Comparison of ENCODE assay signal across 23 cellular contexts in the genomic region with DNA sequence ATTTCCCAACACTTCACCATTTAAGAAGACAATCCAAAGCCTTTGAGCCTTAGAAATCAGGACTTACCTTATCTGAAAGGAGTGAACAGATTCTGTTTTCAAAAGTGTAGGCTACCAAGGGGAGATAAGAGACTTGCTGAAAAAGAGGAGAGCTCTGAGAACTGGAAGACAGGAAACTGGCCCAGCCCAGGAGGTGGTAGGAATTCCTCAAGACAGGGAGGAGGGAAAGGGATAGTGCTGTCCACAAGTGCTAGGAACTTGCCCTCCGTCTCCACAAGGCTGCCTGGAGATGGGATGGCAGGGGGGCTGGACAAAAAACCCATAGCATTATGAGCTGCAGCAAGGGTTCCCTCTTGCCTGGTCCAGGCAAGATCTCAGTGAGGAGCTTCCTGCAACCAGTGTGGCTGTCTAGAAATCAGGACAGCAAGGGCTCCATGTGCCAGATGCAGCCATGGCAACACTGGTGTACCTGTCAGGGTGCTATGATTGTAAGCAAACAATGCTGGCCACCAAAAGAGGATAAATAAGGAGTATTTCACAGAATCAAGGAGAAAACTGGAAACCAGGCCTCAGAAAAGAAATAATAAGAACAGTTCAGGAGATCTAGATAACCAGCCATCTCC. TPM values are rescaled to one million over a fixed set of nuclear protein-coding genes. Genes with fewer than 3 reads are reported as not detected.
DNase-seq lines count a peak whose midpoint lies in the region; ATAC-seq and TF ChIP-seq lines count a peak whose summit lies in the region.
"Had no signal": no experiment of that assay in that cellular context is flagged by ENCODE, and none has a peak within 500 bp of the region (broad histone marks: within the 10 kb centered on the region; RNA-seq: fewer than 3 reads in every experiment).

No MANE protein-coding gene starts in this region.

- no peaks in the 10 kb centered on the region for H3K9me3 ChIP-seq in Caco-2
- H3K9me3 ChIP-seq: A549; BLaER1 treated with 17β-estradiol and CSF1 and Interleukin-3, amounts not matched to agents 10 nM and 100 nM; MG63; SJSA1 had no signal

- no peak for ATAC-seq in HG03432 (IDR thresholded peaks at IDR 0.05; ENCODE audit: unreplicated experiment)
- ATAC-seq: A549 had no signal

- DNase-seq in activated naive CD4-positive, alpha-beta T cell treated with anti-CD3 and anti-CD28 coated beads, Interleukin-2, amount 10 ng/mL, durations not matched to agents 7 days and 5 days: no peak
- DNase-seq in NCI-H69 (lab: John Stamatoyannopoulos, UW) (peak; percentile 72), iPS-NIHi7 (ENCODE audit: extremely low spot score) (peak; percentile 61), Caco-2 (no peak), NCI-H1694 treated with DMSO at 0.1 percent for 48 hours (lab: John Stamatoyannopoulos, UW) (no peak)
- DNase-seq: AML-193; CD4-positive, alpha-beta T cell; DMS79 treated with DMSO at 0.1 percent for 48 hours; KG1; MG63; NCI-H1105 treated with DMSO at 0.1 percent for 48 hours; NCI-H1694; NCI-H2081; NCI-H2227 treated with DMSO at 0.1 percent for 48 hours; NCI-H510A; NCI-H774; PC-9; Right ventricle myocardium superior had no signal

- intact Hi-C loops in Caco-2 (cut with micrococcal nuclease; ENCODE audit: unreplicated experiment): no loop called here

- H3K27me3 ChIP-seq in Caco-2 (replicated peaks; ENCODE audit: control insufficient read depth, insufficient read depth, low read length): no peaks in the 10 kb centered on the region
- H3K27me3 ChIP-seq: BLaER1 treated with 17β-estradiol and CSF1 and Interleukin-3, amounts not matched to agents 10 nM and 100 nM; MG63; SJSA1 had no signal

- 0 out of 2 replicates have a peak, but pooled peaks cover 6% of the 10 kb centered on the region for H3K4me1 ChIP-seq in Caco-2
- H3K4me1 ChIP-seq: A549, SJSA1 had no signal

- CTCF ChIA-PET in activated naive CD4-positive, alpha-beta T cell treated with anti-CD3 and anti-CD28 coated beads, Interleukin-2, amount 10 ng/mL, durations not matched to agents 7 days and 5 days (lab: Charles Lee): no interaction called here
- CTCF ChIA-PET in Caco-2 (lab: Charles Lee): interaction anchor here (1.6 kb wide), 1 partner anchor 157 kb away, joined by 6 read pairs; no protein-coding TSS in a partner anchor

- TF ChIP-seq CTCF in Caco-2 (IDR thresholded peaks at IDR 0.05; ENCODE audit: insufficient read depth in 1 of 2, low read depth in 1 of 2, low read length in 1 of 2, severe bottlenecking in 1 of 2, unreplicated experiment in 1 of 2): no peak

- H3K4me3 Mint-ChIP-seq in activated naive CD4-positive, alpha-beta T cell treated with anti-CD3 and anti-CD28 coated beads, Interleukin-2, amount 50 U/mL, for 24 hours: no peak overlapping the region
- H3K4me3 Mint-ChIP-seq in activated naive CD4-positive, alpha-beta T cell treated with anti-CD3 and anti-CD28 coated beads, Interleukin-2, amount 10 ng/mL, durations not matched to agents 7 days and 5 days: no peak overlapping the region
- no peak overlapping the region for H3K4me3 Mint-ChIP-seq in Caco-2 (ENCODE audit: unreplicated experiment)
- H3K4me3 Mint-ChIP-seq: CD4-positive, alpha-beta T cell had no signal

- H3K9me3 Mint-ChIP-seq in activated naive CD4-positive, alpha-beta T cell treated with anti-CD3 and anti-CD28 coated beads, Interleukin-2, amount 50 U/mL, for 24 hours: no peaks in the 10 kb centered on the region
- no peaks in the 10 kb centered on the region for H3K9me3 Mint-ChIP-seq in activated naive CD4-positive, alpha-beta T cell treated with anti-CD3 and anti-CD28 coated beads, Interleukin-2, amount 10 ng/mL, durations not matched to agents 7 days and 5 days
- H3K9me3 Mint-ChIP-seq in Caco-2 (ENCODE audit: unreplicated experiment): no peaks in the 10 kb centered on the region
- H3K9me3 Mint-ChIP-seq: CD4-positive, alpha-beta T cell had no signal

- H3K36me3 Mint-ChIP-seq in activated naive CD4-positive, alpha-beta T cell treated with anti-CD3 and anti-CD28 coated beads, Interleukin-2, amount 50 U/mL, for 24 hours: no peaks in the 10 kb centered on the region
- no peaks in the 10 kb centered on the region for H3K36me3 Mint-ChIP-seq in activated naive CD4-positive, alpha-beta T cell treated with anti-CD3 and anti-CD28 coated beads, Interleukin-2, amount 10 ng/mL, durations not matched to agents 7 days and 5 days
- no peaks in the 10 kb centered on the region for H3K36me3 Mint-ChIP-seq in Caco-2 (ENCODE audit: insufficient read depth, unreplicated experiment)

- H3K36me3 ChIP-seq in Caco-2 (ENCODE audit: control insufficient read depth, insufficient read depth, low read length): no peaks in the 10 kb centered on the region
- H3K36me3 ChIP-seq: BLaER1 treated with 17β-estradiol and CSF1 and Interleukin-3, amounts not matched to agents 10 nM and 100 nM; MG63; SJSA1 had no signal

- POLR2A ChIA-PET in Caco-2 (lab: Charles Lee): no interaction called here

- H3K4me1 Mint-ChIP-seq in activated naive CD4-positive, alpha-beta T cell treated with anti-CD3 and anti-CD28 coated beads, Interleukin-2, amount 50 U/mL, for 24 hours: peaks cover 3% of the 10 kb centered on the region
- no peaks in the 10 kb centered on the region for H3K4me1 Mint-ChIP-seq in activated naive CD4-positive, alpha-beta T cell treated with anti-CD3 and anti-CD28 coated beads, Interleukin-2, amount 10 ng/mL, durations not matched to agents 7 days and 5 days
- H3K4me1 Mint-ChIP-seq in Caco-2 (ENCODE audit: low read depth, unreplicated experiment): no peaks in the 10 kb centered on the region

- no peak overlapping the region for H3K4me3 ChIP-seq in Caco-2 (ENCODE audit: low read depth, low read length)
- H3K4me3 ChIP-seq: A549; BLaER1 treated with 17β-estradiol and CSF1 and Interleukin-3, amounts not matched to agents 10 nM and 100 nM; MG63; PC-9; SJSA1 had no signal

- H3K27me3 Mint-ChIP-seq in activated naive CD4-positive, alpha-beta T cell treated with anti-CD3 and anti-CD28 coated beads, Interleukin-2, amount 50 U/mL, for 24 hours: peaks cover 6% of the 10 kb centered on the region
- peaks cover 22% of the 10 kb centered on the region for H3K27me3 Mint-ChIP-seq in activated naive CD4-positive, alpha-beta T cell treated with anti-CD3 and anti-CD28 coated beads, Interleukin-2, amount 10 ng/mL, durations not matched to agents 7 days and 5 days
- H3K27me3 Mint-ChIP-seq in Caco-2 (ENCODE audit: insufficient read depth, unreplicated experiment): no peaks in the 10 kb centered on the region

- no TSS peak for BruUV-seq in Caco-2 (replicated peaks; lab: Mats Ljungman, UMichigan)

- H3K27ac Mint-ChIP-seq in activated naive CD4-positive, alpha-beta T cell treated with anti-CD3 and anti-CD28 coated beads, Interleukin-2, amount 50 U/mL, for 24 hours: peak overlapping the region; percentile 31
- no peak overlapping the region for H3K27ac Mint-ChIP-seq in activated naive CD4-positive, alpha-beta T cell treated with anti-CD3 and anti-CD28 coated beads, Interleukin-2, amount 10 ng/mL, durations not matched to agents 7 days and 5 days
- H3K27ac Mint-ChIP-seq in Caco-2 (ENCODE audit: unreplicated experiment): no peak overlapping the region
- H3K27ac Mint-ChIP-seq: CD4-positive, alpha-beta T cell had no signal

RNA-seq across cellular contexts. Expression of gene FRMD4A, which starts 22.7 kb away (rescaled TPM):
- 50.2 and 52.1 TPM in 2 replicates for total RNA-seq in Caco-2 (2022)

Comparison
In these comparisons a context has a peak if more than half of its experiments do, and no peak if none do; other contexts are left out.
1. DNase-seq: peak in NCI-H69 (single experiment) and iPS-NIHi7 (single experiment); none in activated naive CD4-positive, alpha-beta T cell treated with anti-CD3 and anti-CD28 coated beads, Interleukin-2, amount 10 ng/mL, durations not matched to agents 7 days and 5 days (single experiment), Caco-2 (0 of 2) and NCI-H1694 treated with DMSO at 0.1 percent for 48 hours (single experiment).